In genomic region chr9:126986506-126986951, GRCh38 we compare ENCODE assay signal across 9 cellular contexts.
DNase-seq lines count a peak whose midpoint lies in the region; ATAC-seq and TF ChIP-seq lines count a peak whose summit lies in the region.
"Had no signal": no experiment of that assay in that cellular context is flagged by ENCODE, and none has a peak within 500 bp of the region (broad histone marks: within the 10 kb centered on the region; RNA-seq: fewer than 3 reads in every experiment).

No MANE protein-coding gene starts in this region.

- H3K4me3 Mint-ChIP-seq in activated naive CD4-positive, alpha-beta T cell treated with anti-CD3 and anti-CD28 coated beads, Interleukin-2, amount 50 U/mL, for 24 hours, result peak overlapping the region; percentile 72
- peak overlapping the region; percentile 86 for H3K4me3 Mint-ChIP-seq in natural killer cell

- no peaks in the 10 kb centered on the region for H3K79me2 ChIP-seq in Loucy (ENCODE audit: insufficient read depth, low read length)

- peak overlapping the region; percentile 54 for H3K4me2 ChIP-seq in Loucy (ENCODE audit: low read depth, low read length, poor library complexity, severe bottlenecking)

- peak overlapping the region; percentile 1 for H3K27ac Mint-ChIP-seq in activated naive CD4-positive, alpha-beta T cell treated with anti-CD3 and anti-CD28 coated beads, Interleukin-2, amount 50 U/mL, for 24 hours
- peak overlapping the region; percentile 89 to 93 for H3K27ac Mint-ChIP-seq in natural killer cell

- peaks cover 54% of the 10 kb centered on the region for H3K4me1 Mint-ChIP-seq in activated naive CD4-positive, alpha-beta T cell treated with anti-CD3 and anti-CD28 coated beads, Interleukin-2, amount 50 U/mL, for 24 hours
- H3K4me1 Mint-ChIP-seq in natural killer cell, result peaks cover 86 to 90% of the 10 kb centered on the region in 2 donors

- H3K27me3 ChIP-seq in Loucy (ENCODE audit: insufficient read depth, low read length, poor library complexity, severe bottlenecking), result peaks cover 88% of the 10 kb centered on the region

- DNase-seq in ELR (ENCODE audit: low read depth) (peak; percentile 19), natural killer cell (no peak), NCI-H748 (lab: John Stamatoyannopoulos, UW; ENCODE audit: unreplicated experiment) (no peak)
- DNase-seq: HCEC 1CT had no signal

- H3K9me3 Mint-ChIP-seq in activated naive CD4-positive, alpha-beta T cell treated with anti-CD3 and anti-CD28 coated beads, Interleukin-2, amount 50 U/mL, for 24 hours, result no peaks in the 10 kb centered on the region
- H3K9me3 Mint-ChIP-seq in natural killer cell, result no peaks in the 10 kb centered on the region

- TF ChIP-seq CTCF in Loucy (conservative IDR thresholded peaks at IDR 0.05; ENCODE audit: low read length) (no peak), natural killer cell (IDR thresholded peaks at IDR 0.05) (no peak)

- no peaks in the 10 kb centered on the region for H3K36me3 ChIP-seq in Loucy (ENCODE audit: insufficient read depth, low read length)

- peaks cover 13% of the 10 kb centered on the region for H3K36me3 Mint-ChIP-seq in activated naive CD4-positive, alpha-beta T cell treated with anti-CD3 and anti-CD28 coated beads, Interleukin-2, amount 50 U/mL, for 24 hours
- peaks cover 19% of the 10 kb centered on the region for H3K36me3 Mint-ChIP-seq in natural killer cell

- H3F3A ChIP-seq in Loucy (ENCODE audit: low read depth), result no peaks in the 10 kb centered on the region

- H3K27me3 Mint-ChIP-seq in activated naive CD4-positive, alpha-beta T cell treated with anti-CD3 and anti-CD28 coated beads, Interleukin-2, amount 50 U/mL, for 24 hours, result peaks cover 60% of the 10 kb centered on the region
- H3K27me3 Mint-ChIP-seq in natural killer cell (ENCODE audit: low read depth in 2 of 2), result peaks cover 34 to 37% of the 10 kb centered on the region in 2 donors

- H3K9ac ChIP-seq in Loucy (ENCODE audit: low read depth, low read length, poor library complexity, severe bottlenecking), result no peak overlapping the region

- H2AFZ ChIP-seq in Loucy (ENCODE audit: low read length), result no peak overlapping the region

- H3K9me3 ChIP-seq in Loucy (ENCODE audit: insufficient read depth, low read depth, low read length), result no peaks in the 10 kb centered on the region

- H3K4me1 ChIP-seq in Loucy (ENCODE audit: insufficient read depth, low read length, poor library complexity, severe bottlenecking), result peaks cover 11% of the 10 kb centered on the region

- intact Hi-C loops in natural killer cell (cut with micrococcal nuclease), result loop anchor here (2.0 to 10.0 kb wide), 4 partner anchors 18 to 352 kb away; no protein-coding TSS in a partner anchor

- H3K9me2 ChIP-seq in Loucy (replicated peaks; ENCODE audit: low read depth, low read length), result no peaks in the 10 kb centered on the region

- ATAC-seq in natural killer cell, result peak; percentile 3 to 39 (median 3)
- ATAC-seq in SK-N-SH treated with all-trans-retinoic acid at 6 μM for 48 hours, result no peak
- ATAC-seq in GM21447 (IDR thresholded peaks at IDR 0.05; ENCODE audit: unreplicated experiment), result no peak
- no peak for ATAC-seq in GM19452 (IDR thresholded peaks at IDR 0.05; ENCODE audit: unreplicated experiment)

- H3K4me3 ChIP-seq in Loucy (ENCODE audit: low read length, poor library complexity, severe bottlenecking), result no peak overlapping the region

- H4K20me1 ChIP-seq in Loucy (ENCODE audit: insufficient read depth, low read length, poor library complexity, severe bottlenecking), result peaks cover 28% of the 10 kb centered on the region

TF ChIP-seq in SK-N-SH treated with all-trans-retinoic acid at 6 μM for 48 hours, 23 proteins besides CTCF, POLR2A, EP300 and RAD21:
- TF ChIP-seq ZFP3 (CRISPR knock-in tag; IDR thresholded peaks at IDR 0.05) (no peak), TSHZ2 (CRISPR knock-in tag; IDR thresholded peaks at IDR 0.05) (no peak)

Comparison
In these comparisons a context has a peak if more than half of its experiments do, and no peak if none do; other contexts are left out.
1. ATAC-seq: peak in natural killer cell (3 of 3); none in SK-N-SH treated with all-trans-retinoic acid at 6 μM for 48 hours (single experiment), GM21447 (single experiment) and GM19452 (single experiment).